1 cellular context compared by ENCODE assay signal in genomic region chr3:177345049-177345972, GRCh38.
TF ChIP-seq lines count a peak whose summit lies in the region.

No MANE protein-coding gene starts in this region.

TF ChIP-seq in HEK293, 187 proteins besides CTCF, POLR2A, EP300 and RAD21 (continued from another document and continues in another):
- TF ChIP-seq ZNF148 (tag by site-specific recombination; IDR thresholded peaks at IDR 0.05; ENCODE audit: borderline replicate concordance): no peak
- 0 out of 2 replicates have a peak, but pooled peaks have one; percentile 19 for TF ChIP-seq ZNF600 (tag by site-specific recombination; IDR thresholded peaks at IDR 0.05)
- TF ChIP-seq ZEB2 (tag by site-specific recombination; IDR thresholded peaks at IDR 0.05): peak; percentile 66; the same call in 1 of the 2 replicates
- TF ChIP-seq BCL11B (tag by site-specific recombination; IDR thresholded peaks at IDR 0.05; ENCODE audit: low read depth): no peak
- TF ChIP-seq ZNF670 (tag by site-specific recombination; IDR thresholded peaks at IDR 0.05; ENCODE audit: low read depth): no peak
- TF ChIP-seq, protein P1, sequence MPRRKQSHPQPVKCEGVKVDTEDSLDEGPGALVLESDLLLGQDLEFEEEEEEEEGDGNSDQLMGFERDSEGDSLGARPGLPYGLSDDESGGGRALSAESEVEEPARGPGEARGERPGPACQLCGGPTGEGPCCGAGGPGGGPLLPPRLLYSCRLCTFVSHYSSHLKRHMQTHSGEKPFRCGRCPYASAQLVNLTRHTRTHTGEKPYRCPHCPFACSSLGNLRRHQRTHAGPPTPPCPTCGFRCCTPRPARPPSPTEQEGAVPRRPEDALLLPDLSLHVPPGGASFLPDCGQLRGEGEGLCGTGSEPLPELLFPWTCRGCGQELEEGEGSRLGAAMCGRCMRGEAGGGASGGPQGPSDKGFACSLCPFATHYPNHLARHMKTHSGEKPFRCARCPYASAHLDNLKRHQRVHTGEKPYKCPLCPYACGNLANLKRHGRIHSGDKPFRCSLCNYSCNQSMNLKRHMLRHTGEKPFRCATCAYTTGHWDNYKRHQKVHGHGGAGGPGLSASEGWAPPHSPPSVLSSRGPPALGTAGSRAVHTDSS (tag by site-specific recombination; IDR thresholded peaks at IDR 0.05): no peak
- TF ChIP-seq ZNF350 (tag by site-specific recombination; IDR thresholded peaks at IDR 0.05): no peak
- no peak for TF ChIP-seq TCF7L2 (IDR thresholded peaks at IDR 0.05; ENCODE audit: borderline replicate concordance, low read depth, low read length)
- no peak for TF ChIP-seq ZNF658 (tag by site-specific recombination; IDR thresholded peaks at IDR 0.05)
- TF ChIP-seq ZNF544 (tag by site-specific recombination; IDR thresholded peaks at IDR 0.05): no peak
- TF ChIP-seq ZNF639 (tag by site-specific recombination; IDR thresholded peaks at IDR 0.05): no peak
- no peak for TF ChIP-seq ZNF514 (tag by site-specific recombination; IDR thresholded peaks at IDR 0.05)
- no peak for TF ChIP-seq KLF9 (tag by site-specific recombination; IDR thresholded peaks at IDR 0.05; ENCODE audit: low read depth)
- no peak for TF ChIP-seq GLI4 (tag by site-specific recombination; IDR thresholded peaks at IDR 0.05)
- TF ChIP-seq ZNF626 (tag by site-specific recombination; IDR thresholded peaks at IDR 0.05): no peak
- TF ChIP-seq ZNF837 (tag by site-specific recombination; IDR thresholded peaks at IDR 0.05): no peak
- TF ChIP-seq ZNF175 (tag by site-specific recombination; IDR thresholded peaks at IDR 0.05): no peak
- TF ChIP-seq ZNF26 (tag by site-specific recombination; IDR thresholded peaks at IDR 0.05): no peak
- no peak for TF ChIP-seq REPIN1 (tag by site-specific recombination; IDR thresholded peaks at IDR 0.05; ENCODE audit: low read depth)
- TF ChIP-seq ZNF16 (tag by site-specific recombination; IDR thresholded peaks at IDR 0.05; ENCODE audit: low read depth): no peak
- no peak for TF ChIP-seq ZNF521 (tag by site-specific recombination; IDR thresholded peaks at IDR 0.05)
- no peak for TF ChIP-seq ZNF677 (tag by site-specific recombination; IDR thresholded peaks at IDR 0.05)
- no peak for TF ChIP-seq ZNF645 (tag by site-specific recombination; IDR thresholded peaks at IDR 0.05)
- TF ChIP-seq, protein P2, sequence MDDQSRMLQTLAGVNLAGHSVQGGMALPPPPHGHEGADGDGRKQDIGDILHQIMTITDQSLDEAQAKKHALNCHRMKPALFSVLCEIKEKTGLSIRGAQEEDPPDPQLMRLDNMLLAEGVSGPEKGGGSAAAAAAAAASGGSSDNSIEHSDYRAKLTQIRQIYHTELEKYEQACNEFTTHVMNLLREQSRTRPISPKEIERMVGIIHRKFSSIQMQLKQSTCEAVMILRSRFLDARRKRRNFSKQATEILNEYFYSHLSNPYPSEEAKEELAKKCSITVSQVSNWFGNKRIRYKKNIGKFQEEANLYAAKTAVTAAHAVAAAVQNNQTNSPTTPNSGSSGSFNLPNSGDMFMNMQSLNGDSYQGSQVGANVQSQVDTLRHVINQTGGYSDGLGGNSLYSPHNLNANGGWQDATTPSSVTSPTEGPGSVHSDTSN (CRISPR knock-in tag; IDR thresholded peaks at IDR 0.05): no peak
- TF ChIP-seq ZNF624 (tag by site-specific recombination; IDR thresholded peaks at IDR 0.05): no peak
- no peak; the same call in 1 of the 2 replicates for TF ChIP-seq ZNF2 (tag by site-specific recombination; IDR thresholded peaks at IDR 0.05)
- TF ChIP-seq ZNF530 (tag by site-specific recombination; IDR thresholded peaks at IDR 0.05; ENCODE audit: low read depth): no peak
- TF ChIP-seq, protein P3, sequence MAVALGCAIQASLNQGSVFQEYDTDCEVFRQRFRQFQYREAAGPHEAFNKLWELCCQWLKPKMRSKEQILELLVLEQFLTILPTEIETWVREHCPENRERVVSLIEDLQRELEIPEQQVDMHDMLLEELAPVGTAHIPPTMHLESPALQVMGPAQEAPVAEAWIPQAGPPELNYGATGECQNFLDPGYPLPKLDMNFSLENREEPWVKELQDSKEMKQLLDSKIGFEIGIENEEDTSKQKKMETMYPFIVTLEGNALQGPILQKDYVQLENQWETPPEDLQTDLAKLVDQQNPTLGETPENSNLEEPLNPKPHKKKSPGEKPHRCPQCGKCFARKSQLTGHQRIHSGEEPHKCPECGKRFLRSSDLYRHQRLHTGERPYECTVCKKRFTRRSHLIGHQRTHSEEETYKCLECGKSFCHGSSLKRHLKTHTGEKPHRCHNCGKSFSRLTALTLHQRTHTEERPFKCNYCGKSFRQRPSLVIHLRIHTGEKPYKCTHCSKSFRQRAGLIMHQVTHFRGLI (tag by site-specific recombination; IDR thresholded peaks at IDR 0.05): no peak
- no peak for TF ChIP-seq ZNF560 (tag by site-specific recombination; IDR thresholded peaks at IDR 0.05; ENCODE audit: borderline replicate concordance)
- no peak for TF ChIP-seq ZNF610 (tag by site-specific recombination; IDR thresholded peaks at IDR 0.05; ENCODE audit: borderline replicate concordance)
- TF ChIP-seq ZNF555 (tag by site-specific recombination; conservative IDR thresholded peaks at IDR 0.05): no peak
- no peak for TF ChIP-seq ZNF510 (tag by site-specific recombination; IDR thresholded peaks at IDR 0.05; ENCODE audit: insufficient replicate concordance)
- TF ChIP-seq IKZF3 (tag by site-specific recombination; IDR thresholded peaks at IDR 0.05): peak; percentile 50; the same call in 1 of the 2 replicates
- TF ChIP-seq ZBTB20 (tag by site-specific recombination; IDR thresholded peaks at IDR 0.05): no peak
- TF ChIP-seq, protein P4, sequence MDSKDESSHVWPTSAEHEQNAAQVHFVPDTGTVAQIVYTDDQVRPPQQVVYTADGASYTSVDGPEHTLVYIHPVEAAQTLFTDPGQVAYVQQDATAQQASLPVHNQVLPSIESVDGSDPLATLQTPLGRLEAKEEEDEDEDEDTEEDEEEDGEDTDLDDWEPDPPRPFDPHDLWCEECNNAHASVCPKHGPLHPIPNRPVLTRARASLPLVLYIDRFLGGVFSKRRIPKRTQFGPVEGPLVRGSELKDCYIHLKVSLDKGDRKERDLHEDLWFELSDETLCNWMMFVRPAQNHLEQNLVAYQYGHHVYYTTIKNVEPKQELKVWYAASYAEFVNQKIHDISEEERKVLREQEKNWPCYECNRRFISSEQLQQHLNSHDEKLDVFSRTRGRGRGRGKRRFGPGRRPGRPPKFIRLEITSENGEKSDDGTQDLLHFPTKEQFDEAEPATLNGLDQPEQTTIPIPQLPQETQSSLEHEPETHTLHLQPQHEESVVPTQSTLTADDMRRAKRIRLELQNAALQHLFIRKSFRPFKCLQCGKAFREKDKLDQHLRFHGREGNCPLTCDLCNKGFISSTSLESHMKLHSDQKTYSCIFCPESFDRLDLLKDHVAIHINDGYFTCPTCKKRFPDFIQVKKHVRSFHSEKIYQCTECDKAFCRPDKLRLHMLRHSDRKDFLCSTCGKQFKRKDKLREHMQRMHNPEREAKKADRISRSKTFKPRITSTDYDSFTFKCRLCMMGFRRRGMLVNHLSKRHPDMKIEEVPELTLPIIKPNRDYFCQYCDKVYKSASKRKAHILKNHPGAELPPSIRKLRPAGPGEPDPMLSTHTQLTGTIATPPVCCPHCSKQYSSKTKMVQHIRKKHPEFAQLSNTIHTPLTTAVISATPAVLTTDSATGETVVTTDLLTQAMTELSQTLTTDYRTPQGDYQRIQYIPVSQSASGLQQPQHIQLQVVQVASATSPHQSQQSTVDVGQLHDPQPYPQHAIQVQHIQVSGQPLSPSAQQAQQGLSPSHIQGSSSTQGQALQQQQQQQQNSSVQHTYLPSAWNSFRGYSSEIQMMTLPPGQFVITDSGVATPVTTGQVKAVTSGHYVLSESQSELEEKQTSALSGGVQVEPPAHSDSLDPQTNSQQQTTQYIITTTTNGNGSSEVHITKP (tag by site-specific recombination; IDR thresholded peaks at IDR 0.05): peak; percentile 60
- 0 out of 2 replicates have a peak, but pooled peaks have one; percentile 18 for TF ChIP-seq PATZ1 (tag by site-specific recombination; IDR thresholded peaks at IDR 0.05)
- no peak for TF ChIP-seq GLIS2 (tag by site-specific recombination; IDR thresholded peaks at IDR 0.05)
- TF ChIP-seq HOXA7 (CRISPR knock-in tag; IDR thresholded peaks at IDR 0.05; ENCODE audit: borderline replicate concordance): no peak
- TF ChIP-seq YY2 (tag by site-specific recombination; IDR thresholded peaks at IDR 0.05): no peak
- no peak for TF ChIP-seq ZNF501 (tag by site-specific recombination; IDR thresholded peaks at IDR 0.05)
- TF ChIP-seq ZSCAN16 (tag by site-specific recombination; IDR thresholded peaks at IDR 0.05): no peak
- no peak for TF ChIP-seq ZNF747 (tag by site-specific recombination; IDR thresholded peaks at IDR 0.05)
- no peak for TF ChIP-seq MZF1 (tag by site-specific recombination; IDR thresholded peaks at IDR 0.05; ENCODE audit: borderline replicate concordance)
- 0 out of 2 replicates have a peak, but pooled peaks have one; percentile 13 for TF ChIP-seq ZBTB8A (tag by site-specific recombination; IDR thresholded peaks at IDR 0.05)
- no peak for TF ChIP-seq ZNF549 (tag by site-specific recombination; IDR thresholded peaks at IDR 0.05)
- no peak for TF ChIP-seq SCRT2 (tag by site-specific recombination; IDR thresholded peaks at IDR 0.05)
- TF ChIP-seq, protein P5, sequence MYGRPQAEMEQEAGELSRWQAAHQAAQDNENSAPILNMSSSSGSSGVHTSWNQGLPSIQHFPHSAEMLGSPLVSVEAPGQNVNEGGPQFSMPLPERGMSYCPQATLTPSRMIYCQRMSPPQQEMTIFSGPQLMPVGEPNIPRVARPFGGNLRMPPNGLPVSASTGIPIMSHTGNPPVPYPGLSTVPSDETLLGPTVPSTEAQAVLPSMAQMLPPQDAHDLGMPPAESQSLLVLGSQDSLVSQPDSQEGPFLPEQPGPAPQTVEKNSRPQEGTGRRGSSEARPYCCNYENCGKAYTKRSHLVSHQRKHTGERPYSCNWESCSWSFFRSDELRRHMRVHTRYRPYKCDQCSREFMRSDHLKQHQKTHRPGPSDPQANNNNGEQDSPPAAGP (tag by site-specific recombination; IDR thresholded peaks at IDR 0.05): no peak
- TF ChIP-seq ZNF155 (tag by site-specific recombination; IDR thresholded peaks at IDR 0.05): no peak
- no peak for TF ChIP-seq ZNF792 (tag by site-specific recombination; IDR thresholded peaks at IDR 0.05)
- TF ChIP-seq ZBTB48 (tag by site-specific recombination; IDR thresholded peaks at IDR 0.05): no peak
